16 cellular contexts compared by ENCODE assay signal in the genomic region with DNA sequence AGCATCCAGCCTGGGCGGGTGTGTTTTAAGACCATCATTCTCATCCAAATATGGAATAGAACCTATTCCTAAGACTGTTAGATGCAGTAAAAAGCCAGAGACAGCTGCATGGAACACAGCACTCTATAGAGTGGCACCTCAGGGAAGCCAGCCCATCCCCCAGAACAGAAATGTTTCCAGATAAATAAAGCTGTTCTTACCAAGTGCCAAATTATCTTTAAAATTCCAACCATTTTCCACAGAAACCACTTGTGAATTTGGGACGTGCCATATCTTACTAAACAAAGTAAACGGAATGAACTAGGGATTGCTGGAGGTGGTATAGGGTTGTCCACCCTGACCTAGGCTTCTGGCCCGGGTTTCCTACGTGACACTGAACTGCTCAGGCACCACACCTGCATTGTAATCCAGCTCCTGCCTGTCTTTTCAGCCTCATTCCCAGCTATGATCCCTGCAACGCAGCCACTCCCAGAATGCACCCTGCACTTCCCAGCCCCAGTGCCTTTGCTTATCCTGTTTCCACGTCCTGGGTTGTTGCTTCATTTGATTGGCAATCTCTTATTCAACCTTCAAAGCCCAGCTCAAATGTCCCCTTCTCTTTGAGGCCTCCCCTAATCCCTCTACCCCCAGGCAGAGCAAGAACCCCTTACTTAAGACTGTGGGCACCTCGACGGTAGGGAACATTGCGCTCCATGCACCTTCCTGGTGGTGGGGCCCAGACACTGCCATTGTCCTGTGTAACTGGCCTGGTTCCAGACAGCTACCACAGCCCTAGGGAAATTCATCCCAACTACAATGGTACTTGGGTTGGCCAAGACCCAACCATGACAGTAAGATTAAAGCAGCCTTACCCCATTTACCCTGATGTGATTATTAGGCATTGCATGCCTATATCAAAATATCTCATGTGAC.
"Had no signal": no experiment of that assay in that cellular context is flagged by ENCODE, and none has a peak within 500 bp of the region (broad histone marks: within the 10 kb centered on the region; RNA-seq: fewer than 3 reads in every experiment).

No MANE protein-coding gene starts in this region.

- H3K27me3 Mint-ChIP-seq: activated CD4-positive, alpha-beta memory T cell treated with anti-CD3 and anti-CD28 coated beads, Interleukin-2, amount 10 ng/mL, durations not matched to agents 7 days and 5 days; activated CD4-positive, alpha-beta T cell treated with anti-CD3 and anti-CD28 coated beads for 36 hours; naive thymus-derived CD8-positive, alpha-beta T cell had no signal

- H3K9me3 Mint-ChIP-seq: activated CD4-positive, alpha-beta memory T cell treated with anti-CD3 and anti-CD28 coated beads, Interleukin-2, amount 10 ng/mL, durations not matched to agents 7 days and 5 days; naive thymus-derived CD8-positive, alpha-beta T cell had no signal

- H3K27ac ChIP-seq: coronary artery, transverse colon had no signal

- H3K4me3 ChIP-seq: coronary artery, lung, transverse colon had no signal

- H3K9me3 ChIP-seq: transverse colon had no signal

- DNase-seq: activated CD4-positive, alpha-beta memory T cell treated with anti-CD3 and anti-CD28 coated beads, Interleukin-2, amount 10 ng/mL, durations not matched to agents 7 days and 5 days; activated CD4-positive, alpha-beta T cell treated with anti-CD3 and anti-CD28 coated beads for 36 hours; activated naive CD4-positive, alpha-beta T cell; erythroblast; hippocampal formation; naive thymus-derived CD8-positive, alpha-beta T cell; occipital lobe; stimulated activated CD4-positive, alpha-beta T cell treated with anti-CD3 and anti-CD28 coated beads, Interleukin-1b, Interleukin-23, amount 100 ng/mL, for 48 hours; stimulated activated naive CD4-positive, alpha-beta T cell; substantia nigra; T1000; transverse colon had no signal

- H3K36me3 ChIP-seq: transverse colon had no signal

- H3K27me3 ChIP-seq: transverse colon had no signal

- H3K4me3 Mint-ChIP-seq: activated CD4-positive, alpha-beta memory T cell treated with anti-CD3 and anti-CD28 coated beads, Interleukin-2, amount 10 ng/mL, durations not matched to agents 7 days and 5 days; activated CD4-positive, alpha-beta T cell treated with anti-CD3 and anti-CD28 coated beads for 36 hours; naive thymus-derived CD8-positive, alpha-beta T cell had no signal

- ATAC-seq: activated CD4-positive, alpha-beta T cell treated with anti-CD3 and anti-CD28 coated beads for 36 hours; naive thymus-derived CD8-positive, alpha-beta T cell; right cardiac atrium had no signal

- H3K27ac Mint-ChIP-seq: activated CD4-positive, alpha-beta memory T cell treated with anti-CD3 and anti-CD28 coated beads, Interleukin-2, amount 10 ng/mL, durations not matched to agents 7 days and 5 days; activated CD4-positive, alpha-beta T cell treated with anti-CD3 and anti-CD28 coated beads for 36 hours; progenitor cell of endocrine pancreas had no signal
